ENCODE assay signal across 23 cellular contexts in genomic region chr3:194286747-194287146, GRCh38.
DNase-seq lines count a peak whose midpoint lies in the region.
"Had no signal": no experiment of that assay in that cellular context is flagged by ENCODE, and none has a peak within 500 bp of the region (broad histone marks: within the 10 kb centered on the region; RNA-seq: fewer than 3 reads in every experiment).

No MANE protein-coding gene starts in this region.

- H3K4me3 ChIP-seq in HUES6 (ENCODE audit: low read depth, low read length), result 0 out of 2 replicates have a peak overlapping the region, but pooled peaks have one; percentile 6
- H3K4me3 ChIP-seq in SK-N-MC, result no peak overlapping the region
- peak overlapping the region; percentile 11 for H3K4me3 ChIP-seq in iPS-15b (ENCODE audit: low read depth, low read length)
- H3K4me3 ChIP-seq: coronary artery, left lung, prostate gland, uterus had no signal

- no peak for DNase-seq in SK-N-MC (ENCODE audit: low read depth, low spot score)
- peak; percentile 78 for DNase-seq in retina
- no peak for DNase-seq in HCEC 1CT
- DNase-seq in nucleus accumbens (lab: John Stamatoyannopoulos, UW), result no peak
- no peak for DNase-seq in middle frontal gyrus (ENCODE audit: extremely low spot score, low spot score)
- DNase-seq: activated CD4-positive, CD25-positive, alpha-beta regulatory T cell; activated CD8-positive, alpha-beta T cell treated with anti-CD3 and anti-CD28 coated beads for 36 hours; activated naive CD4-positive, alpha-beta T cell treated with Interleukin-2 at 50 U/mL for 16 hours; activated T-cell treated with anti-CD3 and anti-CD28 coated beads, Interleukin-2, amount 50 U/mL, for 24 hours; amniotic stem cell; DMS 273 treated with DMSO at 0.1 percent for 48 hours; left lung; midbrain; NCI-H1436; NCI-H2171 treated with DMSO at 0.1 percent for 48 hours; NCI-H774; stimulated activated CD4-positive, alpha-beta T cell treated with anti-CD3 and anti-CD28 coated beads, Interleukin-1b, Interleukin-23, amount 100 ng/mL, for 48 hours; T1000 had no signal

- H3K9ac ChIP-seq in HUES6 (ENCODE audit: low read length), result no peak overlapping the region
- peak overlapping the region; percentile 66 for H3K9ac ChIP-seq in SK-N-MC (ENCODE audit: insufficient read length)
- H3K9ac ChIP-seq in iPS-15b (ENCODE audit: low read depth, low read length), result no peak overlapping the region

- H3K27me3 ChIP-seq in HUES6 (ENCODE audit: control insufficient read depth, insufficient read depth, low read length), result peaks cover 5% of the 10 kb centered on the region; the same call in 1 of the 2 replicates
- H3K27me3 ChIP-seq in iPS-15b (ENCODE audit: control insufficient read depth, insufficient read depth, low read length), result peaks cover 5% of the 10 kb centered on the region
- H3K27me3 ChIP-seq: left lung, uterus had no signal

- H3K4me1 ChIP-seq in HUES6 (ENCODE audit: control insufficient read depth, insufficient read depth, low read length) (peaks cover 26% of the 10 kb centered on the region), iPS-15b (ENCODE audit: control insufficient read depth, insufficient read depth, low read length) (peaks cover 13% of the 10 kb centered on the region)
- H3K4me1 ChIP-seq: prostate gland, uterus had no signal

- H3K9me3 ChIP-seq in HUES6 (ENCODE audit: control insufficient read depth, insufficient read depth, low read depth, low read length), result no peaks in the 10 kb centered on the region
- no peaks in the 10 kb centered on the region for H3K9me3 ChIP-seq in SK-N-MC (ENCODE audit: low read depth, low read length)
- H3K9me3 ChIP-seq in iPS-15b (ENCODE audit: control insufficient read depth, insufficient read depth, low read length), result no peaks in the 10 kb centered on the region
- H3K9me3 ChIP-seq: left lung, prostate gland, uterus had no signal

- H3K27ac ChIP-seq in HUES6 (ENCODE audit: low read depth, low read length) (no peak overlapping the region), SK-N-MC (no peak overlapping the region)
- H3K27ac ChIP-seq: coronary artery, left lung, prostate gland, uterus had no signal

- H3K36me3 ChIP-seq in HUES6 (ENCODE audit: control insufficient read depth, insufficient read depth, low read length), result no peaks in the 10 kb centered on the region
- no peaks in the 10 kb centered on the region for H3K36me3 ChIP-seq in SK-N-MC (ENCODE audit: insufficient read depth, low read length)
- H3K36me3 ChIP-seq in iPS-15b (ENCODE audit: control insufficient read depth, insufficient read depth, low read length), result no peaks in the 10 kb centered on the region
- H3K36me3 ChIP-seq: left lung, prostate gland, uterus had no signal
